14 cellular contexts compared by ENCODE assay signal in the genomic region with DNA sequence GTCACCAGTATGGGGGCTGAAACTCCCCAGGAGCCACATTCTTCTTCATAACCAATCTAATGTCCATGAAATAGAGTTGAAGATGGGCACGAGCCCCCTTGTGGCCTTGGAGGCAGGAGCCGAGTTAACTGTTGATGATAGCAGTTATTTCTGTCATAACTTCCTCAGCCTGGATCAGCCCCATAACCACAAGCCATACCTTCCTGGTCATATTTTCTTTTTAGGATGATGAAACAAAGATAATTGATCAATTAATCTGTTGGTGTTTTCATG.
DNase-seq lines count a peak whose midpoint lies in the region; ATAC-seq and TF ChIP-seq lines count a peak whose summit lies in the region.
"Had no signal": no experiment of that assay in that cellular context is flagged by ENCODE, and none has a peak within 500 bp of the region (broad histone marks: within the 10 kb centered on the region; RNA-seq: fewer than 3 reads in every experiment).

No MANE protein-coding gene starts in this region.

- H4K8ac ChIP-seq in neuronal stem cell (ENCODE audit: low read depth, low read length): no peak overlapping the region

- H3K27me3 ChIP-seq in neuronal stem cell (ENCODE audit: control insufficient read depth in 3 of 3, insufficient read depth in 3 of 3, low read depth in 1 of 3, low read length in 3 of 3): no peaks in the 10 kb centered on the region
- H3K27me3 ChIP-seq: tibial nerve had no signal

- H3K4me3 ChIP-seq in LNCaP clone FGC (ENCODE audit: low read depth, low read length) (no peak overlapping the region), astrocyte of the cerebellum (ENCODE audit: low read depth, low read length) (no peak overlapping the region), neuronal stem cell (ENCODE audit: low read length in 2 of 2) (no peak overlapping the region)
- H3K4me3 ChIP-seq: tibial nerve had no signal

- no peak overlapping the region for H2AK5ac ChIP-seq in neuronal stem cell (ENCODE audit: low read depth, low read length)

- no peak overlapping the region for H4K91ac ChIP-seq in neuronal stem cell (ENCODE audit: low read depth, low read length, poor library complexity)

- H3K27ac ChIP-seq in neuronal stem cell (replicated peaks; ENCODE audit: low read length): no peak overlapping the region
- H3K27ac ChIP-seq: tibial nerve had no signal

- H3K9ac ChIP-seq in neuronal stem cell (ENCODE audit: low read depth, low read length, poor library complexity): no peak overlapping the region

- H2AFZ ChIP-seq in neuronal stem cell (ENCODE audit: low read length): no peak overlapping the region

- H3K4me1 ChIP-seq in neuronal stem cell (ENCODE audit: control insufficient read depth in 2 of 2, insufficient read depth in 1 of 2, low read depth in 1 of 2, low read length in 2 of 2): peaks cover 10 to 16% of the 10 kb centered on the region in 2 donors

- H3K4me2 ChIP-seq in neuronal stem cell (ENCODE audit: insufficient read depth, low read length, poor library complexity, severe bottlenecking): no peak overlapping the region

- H2BK5ac ChIP-seq in neuronal stem cell (ENCODE audit: low read length): no peak overlapping the region

- no CpG with 5 or more reads among the region's 2 CpGs for WGBS in neuronal stem cell (ENCODE audit: extremely low coverage in 2 of 2, insufficient read length in 2 of 2, insufficient replicate concordance in 1 of 2), 2 donors

- no peaks in the 10 kb centered on the region for H3K79me1 ChIP-seq in neuronal stem cell (ENCODE audit: low read depth, low read length)

- H3K4ac ChIP-seq in neuronal stem cell (ENCODE audit: low read length): no peak overlapping the region

- in situ Hi-C loops in astrocyte of the cerebellum (cut with HindIII; ENCODE audit: low sequenced_read_pairs): no loop called here

- no peak overlapping the region for H2BK15ac ChIP-seq in neuronal stem cell (ENCODE audit: low read length)

- H3K23ac ChIP-seq in neuronal stem cell (ENCODE audit: low read depth, low read length, poor library complexity): no peak overlapping the region

- no peak overlapping the region for H2BK12ac ChIP-seq in neuronal stem cell (ENCODE audit: low read length)

- H3K14ac ChIP-seq in neuronal stem cell (ENCODE audit: low read length): no peak overlapping the region

- no peaks in the 10 kb centered on the region for H3K9me3 ChIP-seq in neuronal stem cell (replicated peaks in 1 of 2; ENCODE audit: control insufficient read depth in 2 of 2, insufficient read depth in 1 of 2, low read depth in 1 of 2, low read length in 2 of 2)
- H3K9me3 ChIP-seq: tibial nerve had no signal

- H3K36me3 ChIP-seq in neuronal stem cell (replicated peaks in 1 of 2; ENCODE audit: control insufficient read depth in 2 of 2, insufficient read depth in 2 of 2, low read length in 2 of 2): no peaks in the 10 kb centered on the region

- peak; percentile 7; the same call in 1 of the 2 replicates for TF ChIP-seq CTCF in LNCaP clone FGC (IDR thresholded peaks at IDR 0.05; ENCODE audit: control insufficient read depth, extremely low read depth, insufficient read depth)
- TF ChIP-seq CTCF in astrocyte of the cerebellum (IDR thresholded peaks at IDR 0.05; ENCODE audit: low read depth, low read length, missing control alignments): peak; percentile 55

- no peak overlapping the region for H2BK120ac ChIP-seq in neuronal stem cell (ENCODE audit: low read depth, low read length)

- peak; percentile 11 for DNase-seq in NCI-H146 (lab: John Stamatoyannopoulos, UW)
- DNase-seq in NCI-H146 treated with DMSO at 0.1 percent for 48 hours (lab: John Stamatoyannopoulos, UW; ENCODE audit: unreplicated experiment): no peak
- DNase-seq in LNCaP clone FGC (ENCODE audit: low read depth): no peak
- no peak for DNase-seq in astrocyte of the cerebellum (ENCODE audit: low read depth)
- no peak for DNase-seq in neuronal stem cell (ENCODE audit: low spot score)
- no peak for DNase-seq in HuH-7.5 (ENCODE audit: low spot score)
- DNase-seq: effector memory CD4-positive, alpha-beta T cell; naive thymus-derived CD8-positive, alpha-beta T cell; NCI-H526 treated with DMSO at 0.1 percent for 48 hours; stimulated activated CD4-positive, alpha-beta T cell treated with anti-CD3 and anti-CD28 coated beads, Interleukin-2, amount 100 ng/mL, for 48 hours had no signal

- peak overlapping the region; percentile 12 for H3K18ac ChIP-seq in neuronal stem cell (ENCODE audit: low read length)

- ATAC-seq in GM18870 (IDR thresholded peaks at IDR 0.05; ENCODE audit: unreplicated experiment): no peak
- ATAC-seq in HG02970 (IDR thresholded peaks at IDR 0.05; ENCODE audit: low FRiP score, unreplicated experiment): no peak
- ATAC-seq: HepG2; naive thymus-derived CD8-positive, alpha-beta T cell had no signal
